In genomic region chr17:29155235-29155965, GRCh38 we compare ENCODE assay signal across 2 cellular contexts.
A peak's percentile ranks its signal among the peaks of the same experiment; 100 is the strongest.
TF ChIP-seq lines count a peak whose summit lies in the region.

No MANE protein-coding gene starts in this region.

TF ChIP-seq in GM23338, 12 proteins besides CTCF, POLR2A, EP300 and RAD21:
- TF ChIP-seq REST (IDR thresholded peaks at IDR 0.05; ENCODE audit: unreplicated experiment) (no peak), POLR2AphosphoS5 (IDR thresholded peaks at IDR 0.05; ENCODE audit: low read depth) (no peak), ETS1 (IDR thresholded peaks at IDR 0.05) (no peak), STAT1 (IDR thresholded peaks at IDR 0.05; ENCODE audit: unreplicated experiment) (no peak), ZNF331 (CRISPR knock-in tag; IDR thresholded peaks at IDR 0.05; ENCODE audit: low read depth) (no peak), EZH2phosphoT487 (IDR thresholded peaks at IDR 0.05; ENCODE audit: unreplicated experiment) (no peak), ZNF462 (CRISPR knock-in tag; IDR thresholded peaks at IDR 0.05) (no peak), CREB1 (CRISPR knock-in tag; IDR thresholded peaks at IDR 0.05; ENCODE audit: low read depth) (no peak), JUNB (IDR thresholded peaks at IDR 0.05; ENCODE audit: unreplicated experiment) (no peak), NANOG (IDR thresholded peaks at IDR 0.05; ENCODE audit: borderline replicate concordance) (no peak), EZH2 (IDR thresholded peaks at IDR 0.05; ENCODE audit: low read depth, unreplicated experiment) (no peak), ZNF114 (CRISPR knock-in tag; IDR thresholded peaks at IDR 0.05) (no peak)

TF ChIP-seq in GM12878, 131 proteins besides CTCF, POLR2A, EP300 and RAD21:
- 0 out of 2 replicates have a peak, but pooled peaks have one; percentile 22 for TF ChIP-seq MLLT1 (IDR thresholded peaks at IDR 0.05)
- no peak for TF ChIP-seq HDGF (IDR thresholded peaks at IDR 0.05)
- TF ChIP-seq NR2C1 (IDR thresholded peaks at IDR 0.05): peak; percentile 76
- no peak for TF ChIP-seq ZBTB40 (IDR thresholded peaks at IDR 0.05; ENCODE audit: borderline replicate concordance)
- no peak for TF ChIP-seq STAT3 (IDR thresholded peaks at IDR 0.05; ENCODE audit: low read depth, low read length)
- TF ChIP-seq CBX5 (IDR thresholded peaks at IDR 0.05; ENCODE audit: low read depth): no peak
- TF ChIP-seq EZH2 (IDR thresholded peaks at IDR 0.05; ENCODE audit: borderline replicate concordance, control insufficient read depth, low read depth, low read length): no peak
- no peak for TF ChIP-seq SMAD5 (IDR thresholded peaks at IDR 0.05; ENCODE audit: low read depth)
- TF ChIP-seq JUND (IDR thresholded peaks at IDR 0.05; ENCODE audit: low read depth, low read length): no peak
- TF ChIP-seq ZNF687 (IDR thresholded peaks at IDR 0.05): peak; percentile 34; the same call in 1 of the 2 replicates
- TF ChIP-seq NR2F1 (conservative IDR thresholded peaks at IDR 0.05): peak; percentile 87
- no peak for TF ChIP-seq SP1 (IDR thresholded peaks at IDR 0.05; ENCODE audit: low read depth, low read length)
- no peak for TF ChIP-seq BCLAF1 (IDR thresholded peaks at IDR 0.05)
- TF ChIP-seq SIN3A (IDR thresholded peaks at IDR 0.05; ENCODE audit: low read depth, low read length): no peak
- peak; percentile 50; the same call in 1 of the 2 replicates for TF ChIP-seq SPI1 (IDR thresholded peaks at IDR 0.05; ENCODE audit: borderline replicate concordance, insufficient read depth, low read depth, low read length)
- no peak for TF ChIP-seq NFIC (IDR thresholded peaks at IDR 0.05; ENCODE audit: low read depth, low read length)
- peak; percentile 29; the same call in 1 of the 2 replicates for TF ChIP-seq MTA2 (IDR thresholded peaks at IDR 0.05; ENCODE audit: low read depth)
- no peak for TF ChIP-seq ZBED1 (IDR thresholded peaks at IDR 0.05; ENCODE audit: borderline replicate concordance)
- no peak for TF ChIP-seq ETV6 (conservative IDR thresholded peaks at IDR 0.05 in 1 of 2, IDR thresholded peaks at IDR 0.05 in 1 of 2; ENCODE audit: borderline replicate concordance in 1 of 2, low read depth in 1 of 2)
- no peak for TF ChIP-seq ZBTB33 (IDR thresholded peaks at IDR 0.05)
- no peak for TF ChIP-seq CREB1 (IDR thresholded peaks at IDR 0.05; ENCODE audit: low read depth)
- TF ChIP-seq IKZF1 (conservative IDR thresholded peaks at IDR 0.05): 0 out of 2 replicates have a peak, but pooled peaks have one; percentile 18
- no peak for TF ChIP-seq EGR1 (IDR thresholded peaks at IDR 0.05; ENCODE audit: borderline replicate concordance in 1 of 2, low read depth in 2 of 2, low read length in 2 of 2)
